Comparison of ENCODE assay signal across 21 cellular contexts in genomic region chr18:2824865-2825264, GRCh38. TPM values are rescaled to one million over a fixed set of nuclear protein-coding genes. Genes with fewer than 3 reads are reported as not detected.
DNase-seq lines count a peak whose midpoint lies in the region; ATAC-seq, FAIRE-seq and TF ChIP-seq lines count a peak whose summit lies in the region.
"Had no signal": no experiment of that assay in that cellular context is flagged by ENCODE, and none has a peak within 500 bp of the region (broad histone marks: within the 10 kb centered on the region; RNA-seq: fewer than 3 reads in every experiment).

No MANE protein-coding gene starts in this region.

- H3K27ac ChIP-seq in K562 (ENCODE audit: extremely low read depth, low read depth, low read length) (no peak overlapping the region), osteoblast (ENCODE audit: low read depth, low read length) (no peak overlapping the region)
- H3K27ac ChIP-seq: A549 had no signal

- no peak overlapping the region for H3K9ac ChIP-seq in K562 (ENCODE audit: insufficient read depth in 1 of 2, low read depth in 2 of 2, low read length in 2 of 2)

- H3K27ac Mint-ChIP-seq in Caco-2 (ENCODE audit: unreplicated experiment), result peak overlapping the region; percentile 91
- H3K27ac Mint-ChIP-seq: CD4-positive, alpha-beta memory T cell; GM23338 had no signal

- no peaks in the 10 kb centered on the region for H3K27me3 Mint-ChIP-seq in Caco-2 (ENCODE audit: insufficient read depth, unreplicated experiment)
- H3K27me3 Mint-ChIP-seq: CD4-positive, alpha-beta memory T cell had no signal

- POLR2A ChIA-PET in Caco-2 (lab: Charles Lee), result no interaction called here
- POLR2A ChIA-PET in K562 (lab: Yijun Ruan, JAX), result no interaction called here

- TF ChIP-seq POLR2A in K562 (conservative IDR thresholded peaks at IDR 0.05), result no peak

- ATAC-seq in K562 (no peak), left colon (peak; percentile 81), GM21717 (IDR thresholded peaks at IDR 0.05; ENCODE audit: unreplicated experiment) (no peak)
- ATAC-seq: A549, GM23338, HCT116 had no signal

- H3K27me3 ChIP-seq in Caco-2 (replicated peaks; ENCODE audit: control insufficient read depth, insufficient read depth, low read length) (no peaks in the 10 kb centered on the region), K562 (ENCODE audit: control insufficient read depth in 2 of 2, insufficient read depth in 2 of 2, low read length in 2 of 2) (no peaks in the 10 kb centered on the region), osteoblast (ENCODE audit: insufficient read depth, low read length) (no peaks in the 10 kb centered on the region)

- no peak for TF ChIP-seq RAD21 in K562 (CRISPR knock-in tag; conservative IDR thresholded peaks at IDR 0.05 in 1 of 2, IDR thresholded peaks at IDR 0.05 in 1 of 2)

- peaks cover 11% of the 10 kb centered on the region for H3K9me3 Mint-ChIP-seq in Caco-2 (ENCODE audit: unreplicated experiment)

- no TSS peak for BruUV-seq in Caco-2 (replicated peaks; lab: Mats Ljungman, UMichigan)
- BruUV-seq in K562 (replicated peaks; lab: Mats Ljungman, UMichigan), result no TSS peak

- H3K4me3 ChIP-seq in Caco-2 (ENCODE audit: low read depth, low read length) (no peak overlapping the region), K562 (no peak overlapping the region), osteoblast (ENCODE audit: insufficient read depth, low read length) (no peak overlapping the region)
- H3K4me3 ChIP-seq: A549, GM23338 had no signal

- no peaks in the 10 kb centered on the region for H3K79me2 ChIP-seq in K562 (ENCODE audit: control insufficient read depth, insufficient read depth, low read length)
- H3K79me2 ChIP-seq in osteoblast (ENCODE audit: insufficient read depth, low read length), result no peaks in the 10 kb centered on the region

- peak overlapping the region; percentile 58 for H3K4me3 Mint-ChIP-seq in Caco-2 (ENCODE audit: unreplicated experiment)
- H3K4me3 Mint-ChIP-seq: CD4-positive, alpha-beta memory T cell; GM23338; H9 had no signal

- H4K20me1 ChIP-seq in K562 (replicated peaks; ENCODE audit: control insufficient read depth, insufficient read depth, low read length) (no peaks in the 10 kb centered on the region), osteoblast (ENCODE audit: insufficient read depth, low read length) (no peaks in the 10 kb centered on the region)

- H3K4me2 ChIP-seq in K562 (ENCODE audit: insufficient read depth, low read length) (no peak overlapping the region), osteoblast (ENCODE audit: insufficient read depth, low read length) (no peak overlapping the region)
- H3K4me2 ChIP-seq: A549, GM23338 had no signal

- in situ Hi-C loops in K562 (cut with MboI), result no loop called here

- DNase-seq in Caco-2 (peak; percentile 48 to 51), K562 (ENCODE audit: extremely low read depth in 1 of 4, low spot score in 3 of 4) (no peak), left colon (no peak), osteoblast (ENCODE audit: insufficient read length, low spot score, missing footprints) (peak; percentile 2), DMS79 treated with DMSO at 0.1 percent for 48 hours (lab: John Stamatoyannopoulos, UW) (no peak), AG08396 (ENCODE audit: low spot score) (no peak)
- DNase-seq: 8988T; ACHN; C1 segment of cervical spinal cord; CD4-positive, alpha-beta memory T cell; COR-L47; DMS153; EL; GF-D8; H9 had no signal

- no peak for TF ChIP-seq CTCF in Caco-2 (IDR thresholded peaks at IDR 0.05; ENCODE audit: insufficient read depth in 1 of 2, low read depth in 1 of 2, low read length in 1 of 2, severe bottlenecking in 1 of 2, unreplicated experiment in 1 of 2)
- TF ChIP-seq CTCF in K562 (IDR thresholded peaks at IDR 0.05 in 2 of 3, conservative IDR thresholded peaks at IDR 0.05 in 1 of 3; ENCODE audit: insufficient read depth in 2 of 3, low read depth in 1 of 3, low read length in 3 of 3), result no peak
- no peak for TF ChIP-seq CTCF in osteoblast (IDR thresholded peaks at IDR 0.05; ENCODE audit: extremely low read depth, low read depth, low read length)

- H3K36me3 Mint-ChIP-seq in Caco-2 (ENCODE audit: insufficient read depth, unreplicated experiment), result peaks cover 15% of the 10 kb centered on the region
- H3K36me3 Mint-ChIP-seq: CD4-positive, alpha-beta memory T cell had no signal

- H3K4me1 ChIP-seq in Caco-2, result peaks cover 20% of the 10 kb centered on the region
- H3K4me1 ChIP-seq in K562 (replicated peaks in 1 of 2; ENCODE audit: control insufficient read depth in 2 of 2, insufficient read depth in 2 of 2, low read length in 2 of 2), result peaks cover 5 to 6% of the 10 kb centered on the region in 2 experiments; a peak in 1 of 5 replicates
- peaks cover 6% of the 10 kb centered on the region for H3K4me1 ChIP-seq in osteoblast (ENCODE audit: insufficient read depth, low read length)
- H3K4me1 ChIP-seq: A549 had no signal

- H2AFZ ChIP-seq in K562 (ENCODE audit: low read depth, low read length), result no peak overlapping the region
- H2AFZ ChIP-seq in osteoblast (ENCODE audit: low read length), result no peak overlapping the region
- H2AFZ ChIP-seq: GM23338 had no signal

- no peak for TF ChIP-seq EP300 in K562 (IDR thresholded peaks at IDR 0.05; ENCODE audit: low read length)

- CTCF ChIA-PET in Caco-2 (lab: Charles Lee) (no interaction called here), K562 (lab: Yijun Ruan, JAX; ENCODE audit: low intra/inter-chr PET ratio) (no interaction called here)

- FAIRE-seq in K562 (lab: Jason Lieb, UNC), result no peak
- FAIRE-seq: A549, GM12891, GM18507 had no signal

- intact Hi-C loops in Caco-2 (cut with micrococcal nuclease; ENCODE audit: unreplicated experiment) (no loop called here), K562 (cut with micrococcal nuclease) (no loop called here), left colon (cut with DNase I, micrococcal nuclease) (no loop called here)

- peaks cover 20% of the 10 kb centered on the region for H3K4me1 Mint-ChIP-seq in Caco-2 (ENCODE audit: low read depth, unreplicated experiment)
- H3K4me1 Mint-ChIP-seq: CD4-positive, alpha-beta memory T cell had no signal

- peaks cover 12% of the 10 kb centered on the region for H3K9me3 ChIP-seq in Caco-2
- no peaks in the 10 kb centered on the region for H3K9me3 ChIP-seq in K562 (replicated peaks; ENCODE audit: control insufficient read depth, insufficient read depth, low read depth, low read length)
- H3K9me3 ChIP-seq in osteoblast (ENCODE audit: low read depth, low read length), result no peaks in the 10 kb centered on the region
- H3K9me3 ChIP-seq: A549 had no signal

- no peaks in the 10 kb centered on the region for H3K36me3 ChIP-seq in Caco-2 (ENCODE audit: control insufficient read depth, insufficient read depth, low read length)
- no peaks in the 10 kb centered on the region for H3K36me3 ChIP-seq in K562 (ENCODE audit: control insufficient read depth, insufficient read depth, low read length)
- no peaks in the 10 kb centered on the region for H3K36me3 ChIP-seq in osteoblast (ENCODE audit: insufficient read depth, low read length)

- WGBS in K562 (ENCODE audit: insufficient coverage, low coverage, missing lambda C conversion rate), result 53% methylated on average over 5 of the region's 5 CpGs

- no peaks in the 10 kb centered on the region for H3K9me1 ChIP-seq in K562 (ENCODE audit: control insufficient read depth, insufficient read depth, low read length)

TF ChIP-seq in K562, 482 proteins besides CTCF, POLR2A, EP300 and RAD21:
- TF ChIP-seq YBX1 (IDR thresholded peaks at IDR 0.05) (no peak), ZNF766 (CRISPR knock-in tag; conservative IDR thresholded peaks at IDR 0.05) (peak; percentile 69), ZNF282 (CRISPR knock-in tag; IDR thresholded peaks at IDR 0.05) (no peak), CBFA2T2 (conservative IDR thresholded peaks at IDR 0.05) (no peak)

RNA-seq across cellular contexts. Expression of gene EMILIN2, which starts 21.9 kb away (rescaled TPM):
- 41.6 and 53.4 TPM in 2 replicates for total RNA-seq in Caco-2 (2022)
- 0.76 and 1.1 TPM in 2 replicates for total RNA-seq in K562 (2011; cell fraction: chromatin; rRNA removed; ENCODE audit: low replicate concordance)
- total RNA-seq in K562 (2011; cell fraction: nucleolus; rRNA removed), result 0.79 and 0.83 TPM in 2 replicates
- total RNA-seq in K562 (2011; cell fraction: nucleoplasm; rRNA removed), result 0.69 and 0.88 TPM in 2 replicates
- total RNA-seq in K562 (2014; rRNA removed), result 0.32 and 0.37 TPM in 2 replicates
- total RNA-seq in K562 (2014; rRNA removed; fragmentation: Illumina TruSeq; extraction: Trizol), result 0.11 and 0.16 TPM in 2 replicates
- 0.07 and 0.11 TPM in 2 replicates for total RNA-seq in K562 (2015; rRNA removed; fragmentation: Illumina TruSeq; extraction: Trizol)
- total RNA-seq in K562 (2021), result 0.34 and 0.40 TPM in 2 replicates
- polyA plus RNA-seq in K562 (2011; rRNA removed), result 0.25 and 0.35 TPM in 2 replicates
- polyA plus RNA-seq in K562 (2011; cell fraction: cytosol; rRNA removed), result 0.44 and 0.69 TPM in 2 replicates
- 0.43 and 0.48 TPM in 2 replicates for polyA plus RNA-seq in K562 (2011; cell fraction: nucleus; rRNA removed)
- polyA plus RNA-seq in K562 (2012), result 0.21 and 0.26 TPM in 2 replicates
- polyA plus RNA-seq in K562 (2014; fragmentation: Illumina TruSeq; extraction: Trizol), result 0.19 and 0.24 TPM in 2 replicates
- polyA plus RNA-seq in K562 (2014; fragmentation: Nextera tagmentation; extraction: Ambion mirVana), result under 1 TPM; 0.01 to 0.03 TPM
- polyA plus RNA-seq in K562 (2014; rRNA removed), result 0.20 and 0.40 TPM in 2 replicates
- polyA minus RNA-seq in K562 (2011; rRNA and poly(A)+ RNA removed), result 0.63 and 1.0 TPM in 2 replicates
- polyA minus RNA-seq in K562 (2011; cell fraction: cytosol; rRNA and poly(A)+ RNA removed), result 0.38 and 0.91 TPM in 2 replicates
- polyA minus RNA-seq in K562 (2011; cell fraction: nucleus; rRNA and poly(A)+ RNA removed), result 0.13 and 0.78 TPM in 2 replicates
- total RNA-seq in left colon, result 10 to 100 TPM; 16.3 to 18.1 TPM
- 4.3 and 5.0 TPM in 2 replicates for total RNA-seq in osteoblast

Comparison
In these comparisons a context has a peak if more than half of its experiments do, and no peak if none do; other contexts are left out.
1. DNase-seq: peak in Caco-2 (2 of 2) and osteoblast (single experiment); none in K562 (0 of 4), left colon (0 of 2), DMS79 treated with DMSO at 0.1 percent for 48 hours (single experiment) and AG08396 (single experiment).